In genomic region chr9:127123239-127123935, GRCh38 we compare ENCODE assay signal across 8 cellular contexts. TPM values are rescaled to one million over a fixed set of nuclear protein-coding genes. Genes with fewer than 3 reads are reported as not detected.
DNase-seq lines count a peak whose midpoint lies in the region; ATAC-seq, FAIRE-seq and TF ChIP-seq lines count a peak whose summit lies in the region.

No MANE protein-coding gene starts in this region.

- ATAC-seq in GM12878 (no peak), left lung (no peak), GM21367 (IDR thresholded peaks at IDR 0.05; ENCODE audit: unreplicated experiment) (no peak), HG03460 (IDR thresholded peaks at IDR 0.05; ENCODE audit: unreplicated experiment) (no peak), HG02885 (IDR thresholded peaks at IDR 0.05; ENCODE audit: poor library complexity, unreplicated experiment) (no peak)

- TF ChIP-seq POLR2A in GM12878 (IDR thresholded peaks at IDR 0.05; ENCODE audit: low read depth, low read length), result no peak

- no peaks in the 10 kb centered on the region for H3K79me2 ChIP-seq in GM12878 (ENCODE audit: control insufficient read depth, insufficient read depth, low read length)

- H3K27me3 ChIP-seq in GM12878 (replicated peaks in 1 of 2; ENCODE audit: control insufficient read depth in 2 of 2, insufficient read depth in 2 of 2, low read length in 1 of 2), result no peaks in the 10 kb centered on the region
- H3K27me3 ChIP-seq in left lung, result peaks cover 0 to 28% of the 10 kb centered on the region in 2 donors
- no peaks in the 10 kb centered on the region for H3K27me3 ChIP-seq in stomach smooth muscle (ENCODE audit: control insufficient read depth in 1 of 2, insufficient read depth in 2 of 2, low read length in 2 of 2)

- no peak for TF ChIP-seq RAD21 in GM12878 (IDR thresholded peaks at IDR 0.05; ENCODE audit: insufficient read depth, low read depth, low read length)

- BruUV-seq in GM12878 (replicated peaks; lab: Mats Ljungman, UMichigan), result no TSS peak

- H3K4me3 ChIP-seq in GM12878 (no peak overlapping the region), left lung (peak overlapping the region in 1 of 2 donors; percentile 48), stomach smooth muscle (ENCODE audit: low read length in 2 of 2) (peak overlapping the region; percentile 44 to 93)

- POLR2A ChIA-PET in GM12878 (lab: Charles Lee), result interaction anchor here (0.5 to 1.6 kb wide), 4 partner anchors 31 to 265 kb away, joined by 3 to 4 read pairs (median 3); no protein-coding TSS in a partner anchor

- WGBS in GM12878 (ENCODE audit: insufficient coverage, insufficient replicate concordance, low lambda C conversion rate, missing lambda C conversion rate), result 79% methylated on average over 9 of the region's 9 CpGs

- RAD21 ChIA-PET in GM12878 (lab: Charles Lee; ENCODE audit: unreplicated experiment), result interaction anchor here (0.9 to 1.7 kb wide), 6 partner anchors 11 to 417 kb away, joined by 3 to 8 read pairs (median 4); no protein-coding TSS in a partner anchor

- H3K9me3 ChIP-seq in GM12878 (replicated peaks; ENCODE audit: control insufficient read depth, insufficient read depth, low read length) (no peaks in the 10 kb centered on the region), left lung (no peaks in the 10 kb centered on the region), stomach smooth muscle (ENCODE audit: control insufficient read depth in 2 of 2, low read length in 2 of 2) (no peaks in the 10 kb centered on the region)

- H3K9ac ChIP-seq in GM12878 (ENCODE audit: control insufficient read depth, insufficient read depth, low read length) (no peak overlapping the region), stomach smooth muscle (ENCODE audit: low read length in 2 of 2) (peak overlapping the region; percentile 56 to 80)

- 0 out of 2 replicates have a peak overlapping the region, but pooled peaks have one; percentile 5 for H3K4me2 ChIP-seq in GM12878 (ENCODE audit: control insufficient read depth, insufficient read depth)

- H3K27ac ChIP-seq in GM12878 (ENCODE audit: control insufficient read depth, insufficient read depth) (no peak overlapping the region), left lung (peak overlapping the region; percentile 73 to 81), stomach smooth muscle (ENCODE audit: low read length) (peak overlapping the region; percentile 97)

- intact Hi-C loops in GM12878 (cut with micrococcal nuclease; ENCODE audit: unreplicated experiment), result loop anchor here (5.0 kb wide), 1 partner anchor 181 kb away; no protein-coding TSS in a partner anchor
- intact Hi-C loops in left lung (cut with DNase I), result no loop called here

- TF ChIP-seq CTCF in GM12878 (IDR thresholded peaks at IDR 0.05 in 2 of 3, conservative IDR thresholded peaks at IDR 0.05 in 1 of 3; ENCODE audit: control insufficient read depth in 2 of 3, extremely low read depth in 1 of 3, insufficient read depth in 1 of 3, low read depth in 3 of 3, low read length in 3 of 3) (no peak), left lung (IDR thresholded peaks at IDR 0.05) (no peak)

- peaks cover 16% of the 10 kb centered on the region for H3K4me1 ChIP-seq in GM12878 (ENCODE audit: control insufficient read depth, insufficient read depth, low read length)
- peaks cover 10 to 26% of the 10 kb centered on the region in 2 donors for H3K4me1 ChIP-seq in left lung
- H3K4me1 ChIP-seq in stomach smooth muscle (ENCODE audit: control insufficient read depth, insufficient read depth, low read length), result peaks cover 59% of the 10 kb centered on the region

- no peak for TF ChIP-seq EP300 in GM12878 (IDR thresholded peaks at IDR 0.05; ENCODE audit: borderline replicate concordance in 1 of 2, control insufficient read depth in 1 of 2, low read depth in 2 of 2, low read length in 2 of 2)

- SMC1A ChIA-PET in GM12878 (lab: Charles Lee; ENCODE audit: uncharacterized antibody, unreplicated experiment), result interaction anchor here (0.9 to 1.9 kb wide), 8 partner anchors 15 to 137 kb away, joined by 3 to 5 read pairs (median 4); no protein-coding TSS in a partner anchor

- H2AFZ ChIP-seq in GM12878 (ENCODE audit: control insufficient read depth, low read depth, low read length), result peak overlapping the region; percentile 50; the same call in 1 of the 2 replicates

- DNase-seq in NCI-H128 (lab: John Stamatoyannopoulos, UW; ENCODE audit: unreplicated experiment) (peak; percentile 38), GM12878 (ENCODE audit: low read depth, low spot score) (no peak), left lung (no peak)
- no peak for DNase-seq in stimulated activated CD4-positive, alpha-beta T cell treated with anti-CD3 and anti-CD28 coated beads, Interleukin-4, amount 100 ng/mL, for 24 hours

- in situ Hi-C loops in GM12878 (cut with MboI), result no loop called here

- H4K20me1 ChIP-seq in GM12878 (ENCODE audit: control insufficient read depth, insufficient read depth), result no peaks in the 10 kb centered on the region

- H3K36me3 ChIP-seq in GM12878 (ENCODE audit: control insufficient read depth in 2 of 2, insufficient read depth in 2 of 2, low read length in 1 of 2), result no peaks in the 10 kb centered on the region
- no peaks in the 10 kb centered on the region for H3K36me3 ChIP-seq in left lung
- peaks cover 4 to 6% of the 10 kb centered on the region in 2 donors for H3K36me3 ChIP-seq in stomach smooth muscle (ENCODE audit: control insufficient read depth in 2 of 2, insufficient read depth in 2 of 2, low read length in 2 of 2)

- peak; percentile 38 for FAIRE-seq in GM12878 (lab: Jason Lieb, UNC)

- CTCF ChIA-PET in GM12878 (lab: Yijun Ruan, JAX), result interaction anchor here (1.0 to 1.5 kb wide), 3 partner anchors 16 to 47 kb away, joined by 3 read pairs; no protein-coding TSS in a partner anchor

TF ChIP-seq in GM12878, 131 proteins besides CTCF, POLR2A, EP300 and RAD21 (continues in another document):
- TF ChIP-seq KLF5 (IDR thresholded peaks at IDR 0.05; ENCODE audit: partially characterized antibody), result no peak
- TF ChIP-seq ZNF207 (IDR thresholded peaks at IDR 0.05; ENCODE audit: borderline replicate concordance), result no peak
- TF ChIP-seq ZNF592 (IDR thresholded peaks at IDR 0.05), result no peak
- TF ChIP-seq MLLT1 (IDR thresholded peaks at IDR 0.05), result no peak
- no peak for TF ChIP-seq CREM (IDR thresholded peaks at IDR 0.05; ENCODE audit: low read depth)
- no peak for TF ChIP-seq SIX5 (IDR thresholded peaks at IDR 0.05; ENCODE audit: low read depth, low read length, severe bottlenecking)

RNA-seq across cellular contexts. Expression of gene ANGPTL2, which starts 1.0 kb away (rescaled TPM):
- 16.3 and 18.6 TPM in 2 replicates for total RNA-seq in GM12878 (2013; cell fraction: nucleolus; rRNA removed)
- total RNA-seq in GM12878 (2014; rRNA removed) (0.71 and 1.1 TPM in 2 replicates), GM12878 (2014; rRNA removed; fragmentation: Illumina TruSeq; extraction: Trizol) (0.49 and 0.55 TPM in 2 replicates), GM12878 (2021) (1.6 TPM in 2 replicates), left lung (10 to 100 TPM; 22.7 to 26.2 TPM)
- polyA plus RNA-seq in GM12878 (2011; ENCODE audit: low read depth), result not detected
- polyA plus RNA-seq in GM12878 (2011; rRNA removed) (not detected in 2 replicates), GM12878 (2014; fragmentation: Illumina TruSeq; extraction: Trizol) (1.2 and 2.6 TPM in 2 replicates), GM12878 (2014; fragmentation: Nextera tagmentation; extraction: Ambion mirVana) (under 1 TPM; 0.13 to 0.38 TPM), GM12878 (2014; rRNA removed) (0.75 and 0.87 TPM in 2 replicates), GM12878 (2016; fragmentation: Nextera tagmentation; extraction: Ambion mirVana) (under 1 TPM; 0.76 to 0.82 TPM)
- 0.03 TPM in 1 of 2 replicates, not detected in the other for polyA plus RNA-seq in GM12878 (2011; cell fraction: cytosol; rRNA removed)
- polyA plus RNA-seq in GM12878 (2011; cell fraction: nucleus; rRNA removed), result 0.04 TPM in 1 of 2 replicates, not detected in the other
- polyA plus RNA-seq in GM12878 (2012), result 0.04 and 0.14 TPM in 2 replicates
- not detected in 2 replicates for polyA minus RNA-seq in GM12878 (2011; rRNA and poly(A)+ RNA removed)
- not detected in 2 replicates for polyA minus RNA-seq in GM12878 (2011; cell fraction: cytosol; rRNA and poly(A)+ RNA removed)
- polyA minus RNA-seq in GM12878 (2011; cell fraction: nucleus; rRNA and poly(A)+ RNA removed), result not detected in 2 replicates
